ENCODE assay signal across 8 cellular contexts in genomic region chr3:128426128-128426921, GRCh38. TPM values are rescaled to one million over a fixed set of nuclear protein-coding genes. Genes with fewer than 3 reads are reported as not detected.
DNase-seq lines count a peak whose midpoint lies in the region; ATAC-seq lines count a peak whose summit lies in the region.

No MANE protein-coding gene starts in this region.

- peak overlapping the region; percentile 76 for H3K4me2 ChIP-seq in skeletal muscle satellite cell (ENCODE audit: low read length)

- H3K4me3 Mint-ChIP-seq in activated naive CD8-positive, alpha-beta T cell treated with anti-CD3 and anti-CD28 coated beads for 36 hours, result no peak overlapping the region

- intact Hi-C loops in left ventricle myocardium superior (cut with micrococcal nuclease), result loop anchor here (10.0 kb wide), 1 partner anchor 178 kb away; no protein-coding TSS in a partner anchor

- DNase-seq in SIG-M5 treated with dmso at 0.1 percent for 504 hours (lab: John Stamatoyannopoulos, UW; ENCODE audit: unreplicated experiment) (peak; percentile 23), SIG-M5 (lab: John Stamatoyannopoulos, UW) (no peak), SK-N-DZ (ENCODE audit: low spot score) (peak; percentile 67), left ventricle myocardium superior (peak; percentile 72), ureter (ENCODE audit: low spot score) (no peak)
- peak; percentile 76 for DNase-seq in activated naive CD8-positive, alpha-beta T cell treated with anti-CD3 and anti-CD28 coated beads for 36 hours

- peaks cover 10% of the 10 kb centered on the region for H3K4me1 ChIP-seq in skeletal muscle satellite cell (ENCODE audit: control insufficient read depth, insufficient read depth, low read length)

- H3K9me3 ChIP-seq in skeletal muscle satellite cell (replicated peaks; ENCODE audit: low read length), result no peaks in the 10 kb centered on the region

- peak; percentile 77 for ATAC-seq in HG03175 (IDR thresholded peaks at IDR 0.05; ENCODE audit: unreplicated experiment)
- peak; percentile 93 for ATAC-seq in left ventricle myocardium superior

- H3K9me3 Mint-ChIP-seq in activated naive CD8-positive, alpha-beta T cell treated with anti-CD3 and anti-CD28 coated beads for 36 hours, result no peaks in the 10 kb centered on the region

- no peak overlapping the region for H3K9ac ChIP-seq in skeletal muscle satellite cell (ENCODE audit: low read depth, low read length)

- no peak overlapping the region for H3K4me3 ChIP-seq in skeletal muscle satellite cell (ENCODE audit: low read length)

- H3K27me3 Mint-ChIP-seq in activated naive CD8-positive, alpha-beta T cell treated with anti-CD3 and anti-CD28 coated beads for 36 hours, result peaks cover 30% of the 10 kb centered on the region

- H3K36me3 ChIP-seq in skeletal muscle satellite cell (ENCODE audit: insufficient read depth, low read length), result no peaks in the 10 kb centered on the region

- no peaks in the 10 kb centered on the region for H3K4me1 Mint-ChIP-seq in activated naive CD8-positive, alpha-beta T cell treated with anti-CD3 and anti-CD28 coated beads for 36 hours

- H3K27me3 ChIP-seq in skeletal muscle satellite cell (ENCODE audit: control insufficient read depth, insufficient read depth, low read length), result peaks cover 38% of the 10 kb centered on the region

- no peaks in the 10 kb centered on the region for H3K36me3 Mint-ChIP-seq in activated naive CD8-positive, alpha-beta T cell treated with anti-CD3 and anti-CD28 coated beads for 36 hours

- no peak overlapping the region for H3K27ac Mint-ChIP-seq in activated naive CD8-positive, alpha-beta T cell treated with anti-CD3 and anti-CD28 coated beads for 36 hours

RNA-seq across cellular contexts. Expression of gene DNAJB8, which starts 40.4 kb away (rescaled TPM):
- not detected in 2 replicates for polyA plus RNA-seq in SK-N-DZ (2014; cell fraction: cytosol; rRNA removed)
- not detected in 2 replicates for polyA plus RNA-seq in SK-N-DZ (2014; cell fraction: nucleus; rRNA removed)
- not detected for total RNA-seq in activated naive CD8-positive, alpha-beta T cell treated with anti-CD3 and anti-CD28 coated beads for 36 hours
- not detected for total RNA-seq in left ventricle myocardium superior
- under 0.01 TPM in 1 of 2 replicates, not detected in the other for total RNA-seq in skeletal muscle satellite cell (2012; rRNA removed)
- total RNA-seq in ureter, result not detected

Comparison
In these comparisons a context has a peak if more than half of its experiments do, and no peak if none do; other contexts are left out.
1. DNase-seq: peak in SIG-M5 treated with dmso at 0.1 percent for 504 hours (single experiment), SK-N-DZ (single experiment), activated naive CD8-positive, alpha-beta T cell treated with anti-CD3 and anti-CD28 coated beads for 36 hours (single experiment) and left ventricle myocardium superior (single experiment); none in SIG-M5 (single experiment) and ureter (single experiment).